In genomic region chr2:59584958-59585357, GRCh38 we compare ENCODE assay signal across 12 cellular contexts.
DNase-seq lines count a peak whose midpoint lies in the region; ATAC-seq, FAIRE-seq and TF ChIP-seq lines count a peak whose summit lies in the region.
"Had no signal": no experiment of that assay in that cellular context is flagged by ENCODE, and none has a peak within 500 bp of the region (broad histone marks: within the 10 kb centered on the region; RNA-seq: fewer than 3 reads in every experiment).

No MANE protein-coding gene starts in this region.

- H2AFZ ChIP-seq in H1 (ENCODE audit: low read length) = no peak overlapping the region

- no peaks in the 10 kb centered on the region for H3K4me1 ChIP-seq in H1 (replicated peaks in 1 of 4; ENCODE audit: control insufficient read depth in 3 of 4, insufficient read depth in 4 of 4, low read length in 3 of 4)

- H3K4me1 Mint-ChIP-seq in stimulated activated memory B cell treated with anti-CD40 and anti-IgM and Interleukin-4, amounts not matched to agents 10 μg/mL and 1 μg/mL and 100 μg/mL, for 72 hours = no peaks in the 10 kb centered on the region
- no peaks in the 10 kb centered on the region for H3K4me1 Mint-ChIP-seq in activated CD4-positive, alpha-beta memory T cell treated with anti-CD3 and anti-CD28 coated beads, Interleukin-2, amount 10 ng/mL, durations not matched to agents 7 days and 5 days

- no peaks in the 10 kb centered on the region for H3K79me2 ChIP-seq in H1 (ENCODE audit: control insufficient read depth in 1 of 2, insufficient read depth in 2 of 2, low read length in 2 of 2)

- no peak overlapping the region for H4K91ac ChIP-seq in H1 (replicated peaks; ENCODE audit: insufficient read length, low read length)

- H3K4me2 ChIP-seq in H1 (ENCODE audit: insufficient read depth in 1 of 2, low read depth in 2 of 2, low read length in 2 of 2) = no peak overlapping the region

- DNase-seq in ACHN = peak; percentile 39
- DNase-seq in GDM1 (lab: John Stamatoyannopoulos, UW) = peak; percentile 26
- DNase-seq in NCI-H2107 (lab: John Stamatoyannopoulos, UW) = peak; percentile 6
- DNase-seq in H1 (ENCODE audit: low read depth in 1 of 2, low spot score in 2 of 2) = peak; percentile 59 to 69
- no peak for DNase-seq in activated CD4-positive, alpha-beta memory T cell treated with anti-CD3 and anti-CD28 coated beads, Interleukin-2, amount 10 ng/mL, durations not matched to agents 7 days and 5 days
- DNase-seq: activated naive CD4-positive, alpha-beta T cell treated with anti-CD3 and anti-CD28 coated beads, Interleukin-2, amount 50 U/mL, for 16 hours; midbrain had no signal

- no peak for TF ChIP-seq POLR2A in H1 (IDR thresholded peaks at IDR 0.05; ENCODE audit: control extremely low read depth in 1 of 2, low read depth in 2 of 2, low read length in 2 of 2)

- H3K36me3 ChIP-seq in H1 (ENCODE audit: control insufficient read depth in 2 of 4, insufficient read depth in 4 of 4, low read length in 3 of 4) = no peaks in the 10 kb centered on the region
- H3K36me3 ChIP-seq: thoracic aorta had no signal

- peak; percentile 57 to 80 (median 69) for TF ChIP-seq CTCF in H1 (IDR thresholded peaks at IDR 0.05; ENCODE audit: control extremely low read depth in 1 of 3, insufficient read depth in 1 of 3, low read depth in 1 of 3, low read length in 3 of 3)

- TF ChIP-seq EP300 in H1 (IDR thresholded peaks at IDR 0.05; ENCODE audit: borderline replicate concordance in 1 of 2, low read depth in 2 of 2, low read length in 2 of 2) = no peak

- no peaks in the 10 kb centered on the region for H4K20me1 ChIP-seq in H1 (replicated peaks in 1 of 2; ENCODE audit: control insufficient read depth in 1 of 2, insufficient read depth in 2 of 2, low read length in 2 of 2)

- H3K56ac ChIP-seq in H1 (replicated peaks; ENCODE audit: insufficient read length, low read depth, low read length) = no peak overlapping the region

- H3K36me3 Mint-ChIP-seq in stimulated activated memory B cell treated with anti-CD40 and anti-IgM and Interleukin-4, amounts not matched to agents 10 μg/mL and 1 μg/mL and 100 μg/mL, for 72 hours = no peaks in the 10 kb centered on the region
- no peaks in the 10 kb centered on the region for H3K36me3 Mint-ChIP-seq in activated CD4-positive, alpha-beta memory T cell treated with anti-CD3 and anti-CD28 coated beads, Interleukin-2, amount 10 ng/mL, durations not matched to agents 7 days and 5 days (ENCODE audit: low read depth)

- no peak overlapping the region for H4K8ac ChIP-seq in H1 (ENCODE audit: extremely low read depth, insufficient read depth, low read length)

- no peaks in the 10 kb centered on the region for H3K9me3 ChIP-seq in H1 (ENCODE audit: insufficient read depth in 2 of 2, low read depth in 1 of 2, low read length in 1 of 2)
- H3K9me3 ChIP-seq: thoracic aorta had no signal

- H2BK20ac ChIP-seq in H1 (ENCODE audit: low read length) = no peak overlapping the region

- CTCF ChIA-PET in H1 (lab: Charles Lee; ENCODE audit: partially characterized antibody) = interaction anchor here (0.5 to 3.4 kb wide), 31 partner anchors 10 to 1864 kb away, joined by 3 to 17 read pairs (median 3); no protein-coding TSS in a partner anchor
- CTCF ChIA-PET in activated CD4-positive, alpha-beta memory T cell treated with anti-CD3 and anti-CD28 coated beads, Interleukin-2, amount 10 ng/mL, durations not matched to agents 7 days and 5 days (lab: Charles Lee) = no interaction called here

- H4K5ac ChIP-seq in H1 (ENCODE audit: insufficient read length, low read depth, low read length) = no peak overlapping the region

- ATAC-seq in HG03045 (IDR thresholded peaks at IDR 0.05; ENCODE audit: unreplicated experiment) (no peak), HG03139 (IDR thresholded peaks at IDR 0.05; ENCODE audit: unreplicated experiment) (no peak)
- ATAC-seq in stimulated activated memory B cell treated with anti-CD40 and anti-IgM and Interleukin-4, amounts not matched to agents 10 μg/mL and 1 μg/mL and 100 μg/mL, for 72 hours = no peak

- in situ Hi-C loops in ACHN (cut with HindIII; ENCODE audit: low pct_ligation_motif_present, low pct_unique_long_range_greater_than_20kb, low sequenced_read_pairs) = no loop called here

- no peak overlapping the region for H2AK5ac ChIP-seq in H1 (ENCODE audit: low read depth, low read length)

- H3K14ac ChIP-seq in H1 (ENCODE audit: insufficient read length) = no peak overlapping the region

- no peak for FAIRE-seq in H1 (lab: Jason Lieb, UNC)
- FAIRE-seq: endothelial cell of umbilical vein had no signal

- POLR2A ChIA-PET in H1 (lab: Charles Lee; ENCODE audit: partially characterized antibody) = no interaction called here
- POLR2A ChIA-PET in activated CD4-positive, alpha-beta memory T cell treated with anti-CD3 and anti-CD28 coated beads, Interleukin-2, amount 10 ng/mL, durations not matched to agents 7 days and 5 days (lab: Charles Lee) = no interaction called here

- no peak overlapping the region for H3K4me3 ChIP-seq in H1 (ENCODE audit: extremely low read depth in 1 of 4, insufficient read depth in 2 of 4, low read depth in 3 of 4, low read length in 4 of 4)
- H3K4me3 ChIP-seq: thoracic aorta had no signal

- peak; percentile 78 to 86 for TF ChIP-seq RAD21 in H1 (IDR thresholded peaks at IDR 0.05 in 1 of 2, conservative IDR thresholded peaks at IDR 0.05 in 1 of 2; ENCODE audit: low read depth in 2 of 2, low read length in 2 of 2)

- H3K23ac ChIP-seq in H1 (ENCODE audit: insufficient read length) = no peak overlapping the region

- no peak overlapping the region for H2BK5ac ChIP-seq in H1 (ENCODE audit: low read depth, low read length)

- H3K27me3 Mint-ChIP-seq in stimulated activated memory B cell treated with anti-CD40 and anti-IgM and Interleukin-4, amounts not matched to agents 10 μg/mL and 1 μg/mL and 100 μg/mL, for 72 hours = no peaks in the 10 kb centered on the region
- H3K27me3 Mint-ChIP-seq in activated CD4-positive, alpha-beta memory T cell treated with anti-CD3 and anti-CD28 coated beads, Interleukin-2, amount 10 ng/mL, durations not matched to agents 7 days and 5 days = no peaks in the 10 kb centered on the region

- no peak overlapping the region for H3K4me3 Mint-ChIP-seq in stimulated activated memory B cell treated with anti-CD40 and anti-IgM and Interleukin-4, amounts not matched to agents 10 μg/mL and 1 μg/mL and 100 μg/mL, for 72 hours
- H3K4me3 Mint-ChIP-seq in activated CD4-positive, alpha-beta memory T cell treated with anti-CD3 and anti-CD28 coated beads, Interleukin-2, amount 10 ng/mL, durations not matched to agents 7 days and 5 days = no peak overlapping the region

- H2BK12ac ChIP-seq in H1 (ENCODE audit: low read depth, low read length) = no peak overlapping the region

- H3K27me3 ChIP-seq in H1 (replicated peaks in 1 of 4; ENCODE audit: control insufficient read depth in 3 of 4, extremely low read depth in 1 of 4, insufficient read depth in 3 of 4, low read length in 3 of 4) = no peaks in the 10 kb centered on the region

- H3K79me1 ChIP-seq in H1 (ENCODE audit: low read depth, low read length) = no peaks in the 10 kb centered on the region

- no peak overlapping the region for H3K27ac ChIP-seq in H1 (ENCODE audit: low read depth, low read length)
- H3K27ac ChIP-seq: thoracic aorta had no signal

- H3K23me2 ChIP-seq in H1 (ENCODE audit: low read depth, low read length) = no peaks in the 10 kb centered on the region

- no peaks in the 10 kb centered on the region for H3K9me3 Mint-ChIP-seq in stimulated activated memory B cell treated with anti-CD40 and anti-IgM and Interleukin-4, amounts not matched to agents 10 μg/mL and 1 μg/mL and 100 μg/mL, for 72 hours
- peaks cover 3% of the 10 kb centered on the region for H3K9me3 Mint-ChIP-seq in activated CD4-positive, alpha-beta memory T cell treated with anti-CD3 and anti-CD28 coated beads, Interleukin-2, amount 10 ng/mL, durations not matched to agents 7 days and 5 days

- H2BK120ac ChIP-seq in H1 (replicated peaks; ENCODE audit: low read depth, low read length) = no peak overlapping the region

- no peak overlapping the region for H3K9ac ChIP-seq in H1 (replicated peaks in 1 of 4; ENCODE audit: extremely low read depth in 1 of 4, low read depth in 3 of 4, low read length in 3 of 4)

- H2BK15ac ChIP-seq in H1 (ENCODE audit: low read length) = no peak overlapping the region

- H3K27ac Mint-ChIP-seq in stimulated activated memory B cell treated with anti-CD40 and anti-IgM and Interleukin-4, amounts not matched to agents 10 μg/mL and 1 μg/mL and 100 μg/mL, for 72 hours = no peak overlapping the region
- H3K27ac Mint-ChIP-seq in activated CD4-positive, alpha-beta memory T cell treated with anti-CD3 and anti-CD28 coated beads, Interleukin-2, amount 10 ng/mL, durations not matched to agents 7 days and 5 days = no peak overlapping the region

- 91% methylated on average over 1 of the region's 1 CpG; no CpG with 5 or more reads in 1 of the 2 experiments for WGBS in H1 (ENCODE audit: extremely low coverage in 1 of 2, insufficient coverage in 1 of 2, insufficient read length in 1 of 2, insufficient replicate concordance in 2 of 2, low coverage in 1 of 2, low lambda C conversion rate in 2 of 2, missing lambda C conversion rate in 1 of 2), 2 experiments

- no peak overlapping the region for H3K18ac ChIP-seq in H1 (ENCODE audit: extremely low read depth, low read length)

- no peak overlapping the region for H3K4ac ChIP-seq in H1 (replicated peaks; ENCODE audit: insufficient read length, low read depth, low read length)

TF ChIP-seq in H1, 55 proteins besides CTCF, POLR2A, EP300 and RAD21:
- TF ChIP-seq TAF7 (optimal IDR thresholded peaks at IDR 0.05; ENCODE audit: borderline replicate concordance, low read depth, low read length) = no peak
- no peak for TF ChIP-seq PHF8 (conservative IDR thresholded peaks at IDR 0.05; ENCODE audit: low read depth, low read length)
- TF ChIP-seq EZH2 (IDR thresholded peaks at IDR 0.05; ENCODE audit: low read depth, low read length, severe bottlenecking) = no peak
- TF ChIP-seq RFX5 (IDR thresholded peaks at IDR 0.05; ENCODE audit: borderline replicate concordance, low read depth, low read length) = no peak
- TF ChIP-seq ATF3 (IDR thresholded peaks at IDR 0.05; ENCODE audit: insufficient read depth, low read depth, low read length) = no peak
